In the genomic region with DNA sequence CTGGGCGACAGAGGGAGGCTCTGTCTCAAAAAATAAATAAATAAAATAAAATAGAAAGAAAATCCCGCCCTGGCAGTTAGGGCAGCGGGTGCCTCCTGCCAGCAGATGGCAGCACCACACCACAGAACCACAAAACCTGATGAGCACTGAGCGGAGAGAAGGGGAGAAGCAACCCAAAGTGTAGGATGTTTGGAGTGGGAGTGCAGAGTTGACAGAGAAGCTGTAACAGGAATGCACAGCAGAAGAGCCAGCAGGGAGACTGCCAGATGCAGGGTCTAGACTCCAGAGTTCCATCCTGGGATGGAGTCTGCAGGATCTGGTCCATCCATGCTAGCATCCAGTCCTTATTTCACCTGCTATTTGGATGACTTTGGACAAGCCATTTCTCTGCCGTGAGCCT, we compare ENCODE assay signal across 9 cellular contexts. TPM values are rescaled to one million over a fixed set of nuclear protein-coding genes. Genes with fewer than 3 reads are reported as not detected.
DNase-seq lines count a peak whose midpoint lies in the region; ATAC-seq, FAIRE-seq and TF ChIP-seq lines count a peak whose summit lies in the region.
"Had no signal": no experiment of that assay in that cellular context is flagged by ENCODE, and none has a peak within 500 bp of the region (broad histone marks: within the 10 kb centered on the region; RNA-seq: fewer than 3 reads in every experiment).

No MANE protein-coding gene starts in this region.

- no peaks in the 10 kb centered on the region for H3K36me3 ChIP-seq in stomach

- 10 to 21% (median 14%) methylated on average over 5 of the region's 5 CpGs for WGBS in stomach, 5 donors

- H3K9me3 ChIP-seq in stomach: peaks cover 0 to 7% (median 2%) of the 10 kb centered on the region in 4 donors

- TF ChIP-seq EP300 in stomach (IDR thresholded peaks at IDR 0.05): no peak

- H3K4me1 ChIP-seq in stomach: peaks cover 0 to 23% (median 5%) of the 10 kb centered on the region in 4 donors

- no peak for ATAC-seq in HG02870 (IDR thresholded peaks at IDR 0.05; ENCODE audit: unreplicated experiment)

- H3K4me3 Mint-ChIP-seq in HFFc6: no peak overlapping the region

- no peak overlapping the region for H3K27ac Mint-ChIP-seq in HFFc6

- intact Hi-C loops in stomach (cut with DNase I; ENCODE audit: low total_unique reads): no loop called here

- no peaks in the 10 kb centered on the region; the same call in 1 of the 2 replicates for H3K9me3 Mint-ChIP-seq in HFFc6

- H3K27me3 Mint-ChIP-seq in HFFc6 (ENCODE audit: insufficient read depth): peaks cover 12% of the 10 kb centered on the region

- H3K4me3 ChIP-seq in stomach: no peak overlapping the region

- H3K36me3 Mint-ChIP-seq in HFFc6 (ENCODE audit: low read depth): peaks cover 4% of the 10 kb centered on the region; the same call in 1 of the 2 replicates

- peaks cover 39% of the 10 kb centered on the region for H3K4me1 Mint-ChIP-seq in HFFc6 (ENCODE audit: low read depth)

- TF ChIP-seq POLR2A in stomach (IDR thresholded peaks at IDR 0.05): no peak

- DNase-seq in DMS 273 (lab: John Stamatoyannopoulos, UW; ENCODE audit: unreplicated experiment) (peak; percentile 89), HFFc6 (peak; percentile 58), NCI-H69 (lab: John Stamatoyannopoulos, UW) (peak; percentile 76), mucosa of gallbladder (ENCODE audit: low spot score) (peak; percentile 64), stomach (peak; percentile 57)
- DNase-seq in activated CD8-positive, alpha-beta memory T cell treated with anti-CD3 and anti-CD28 coated beads for 24 hours: peak; percentile 79

- TF ChIP-seq CTCF in HFFc6 (IDR thresholded peaks at IDR 0.05): peak; percentile 99
- TF ChIP-seq CTCF in stomach (IDR thresholded peaks at IDR 0.05): peak in 6 of 7 experiments; percentile 19 to 94 (median 82)

- peaks cover 0 to 24% (median 0%) of the 10 kb centered on the region in 3 donors for H3K27me3 ChIP-seq in stomach

- peak; percentile 89 for FAIRE-seq in endometrium (lab: Jason Lieb, UNC)
- FAIRE-seq: colon had no signal

- no peak overlapping the region for H3K27ac ChIP-seq in stomach

RNA-seq across cellular contexts. Expression of a gene that starts 29.7 kb away (rescaled TPM):
- 100 to 1,000 TPM in 5 of 6 experiments, 10 to 100 TPM in 1; 99.5 to 121 (median 107) TPM for total RNA-seq in HFFc6 (2021; fragmentation: NEBNext Ultra II Directional; extraction: Animal tissue kit (Norgen Biotek cat#: 25700))
- total RNA-seq in mucosa of gallbladder: 26.8 TPM
- 10 to 100 TPM in 3 of 5 donors, 1 to 10 TPM in 2; 3.2 to 27.9 (median 10.7) TPM for total RNA-seq in stomach
- polyA plus RNA-seq in stomach: 1 to 10 TPM; 2.8 to 4.3 (median 4.0) TPM
